17 cellular contexts compared by ENCODE assay signal in the genomic region with DNA sequence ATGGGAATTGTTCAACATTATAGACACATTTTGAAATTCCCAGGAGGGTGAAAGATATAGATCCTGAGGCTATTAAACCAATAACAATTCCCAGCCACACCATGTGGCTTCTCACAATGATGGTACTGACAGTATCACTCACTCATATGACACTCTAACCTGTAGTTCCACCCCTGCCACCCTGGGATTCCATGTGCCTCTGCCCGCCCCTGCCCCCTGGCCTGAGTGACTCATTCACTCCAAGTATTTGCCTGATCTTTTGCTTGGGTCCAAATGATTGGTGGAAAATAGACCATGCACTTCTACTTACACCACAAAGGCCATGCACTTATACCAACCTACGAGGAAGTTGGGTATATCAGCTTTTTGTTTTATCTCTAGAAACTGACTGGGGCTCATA.
"Had no signal": no experiment of that assay in that cellular context is flagged by ENCODE, and none has a peak within 500 bp of the region (broad histone marks: within the 10 kb centered on the region; RNA-seq: fewer than 3 reads in every experiment).

No MANE protein-coding gene starts in this region.

- H3K27ac ChIP-seq: parathyroid adenoma, sigmoid colon had no signal

- H3K4me3 ChIP-seq: lung, sigmoid colon had no signal

- H3K9me3 ChIP-seq: sigmoid colon had no signal

- H3K27me3 ChIP-seq: sigmoid colon had no signal

- ATAC-seq: activated CD8-positive, alpha-beta memory T cell treated with anti-CD3 and anti-CD28 coated beads, Interleukin-2, amount 10 ng/mL, durations not matched to agents 7 days and 5 days; effector memory CD8-positive, alpha-beta T cell; natural killer cell treated with Interleukin-12 subunit alpha and Interleukin-12 subunit beta and Interleukin-15 and Interleukin-18, amount 100 ng/mL, for 72 hours had no signal

- H3K36me3 ChIP-seq: sigmoid colon had no signal

- DNase-seq: activated CD4-positive, alpha-beta memory T cell treated with anti-CD3 and anti-CD28 coated beads, Interleukin-2, amount 10 ng/mL, durations not matched to agents 7 days and 5 days; activated CD4-positive, alpha-beta T cell treated with anti-CD3 and anti-CD28 coated beads for 48 hours; activated CD4-positive, CD25-positive, alpha-beta regulatory T cell; activated CD8-positive, alpha-beta memory T cell treated with anti-CD3 and anti-CD28 coated beads, Interleukin-2, amount 10 ng/mL, durations not matched to agents 7 days and 5 days; activated naive CD4-positive, alpha-beta T cell; activated naive CD8-positive, alpha-beta T cell treated with anti-CD3 and anti-CD28 coated beads for 36 hours; amygdala; dermis blood vessel endothelial cell; effector memory CD8-positive, alpha-beta T cell; foreskin fibroblast; hypothalamus; islet precursor cell; sigmoid colon; stimulated activated naive CD4-positive, alpha-beta T cell had no signal
